31 cellular contexts compared by ENCODE assay signal in genomic region chr9:32873546-32873945, GRCh38.
"Had no signal": no experiment of that assay in that cellular context is flagged by ENCODE, and none has a peak within 500 bp of the region (broad histone marks: within the 10 kb centered on the region; RNA-seq: fewer than 3 reads in every experiment).

No MANE protein-coding gene starts in this region.

- H3K9me3 ChIP-seq: ascending aorta, breast epithelium, colonic mucosa, esophagus squamous epithelium had no signal

- H3K9me3 Mint-ChIP-seq: activated CD4-positive, alpha-beta memory T cell treated with anti-CD3 and anti-CD28 coated beads, Interleukin-2, amount 10 ng/mL, durations not matched to agents 7 days and 5 days; activated CD4-positive, alpha-beta T cell treated with anti-CD3 and anti-CD28 coated beads, Interleukin-2, amount 10 ng/mL, durations not matched to agents 24 days and 14 days; activated naive CD4-positive, alpha-beta T cell treated with anti-CD3 and anti-CD28 coated beads, Interleukin-2, amount 10 ng/mL, durations not matched to agents 7 days and 5 days; activated naive CD4-positive, alpha-beta T cell treated with anti-CD3 and anti-CD28 coated beads, Interleukin-2, amount 50 U/mL, for 72 hours; activated naive CD8-positive, alpha-beta T cell treated with anti-CD3 and anti-CD28 coated beads, Interleukin-2, amount 10 ng/mL, durations not matched to agents 7 days and 5 days; activated T-cell treated with anti-CD3 and anti-CD28 coated beads, Interleukin-2, amount 50 U/mL, for 24 hours; activated T-cell treated with anti-CD3 and anti-CD28 coated beads, Interleukin-2, amount 50 U/mL, for 72 hours; brain; T-helper 2 cell treated with Interferon-gamma antibody and Interleukin-4, amounts not matched to agents 5 μg/mL and 100 μg/mL, for 36 hours had no signal

- H3K4me3 Mint-ChIP-seq: activated CD4-positive, alpha-beta memory T cell treated with anti-CD3 and anti-CD28 coated beads, Interleukin-2, amount 10 ng/mL, durations not matched to agents 7 days and 5 days; activated CD4-positive, alpha-beta T cell treated with anti-CD3 and anti-CD28 coated beads for 36 hours; activated CD4-positive, alpha-beta T cell treated with anti-CD3 and anti-CD28 coated beads, Interleukin-2, amount 10 ng/mL, durations not matched to agents 24 days and 14 days; activated naive CD4-positive, alpha-beta T cell treated with anti-CD3 and anti-CD28 coated beads, Interleukin-2, amount 10 ng/mL, durations not matched to agents 7 days and 5 days; activated naive CD8-positive, alpha-beta T cell treated with anti-CD3 and anti-CD28 coated beads, Interleukin-2, amount 10 ng/mL, durations not matched to agents 7 days and 5 days; activated T-cell treated with anti-CD3 and anti-CD28 coated beads, Interleukin-2, amount 50 U/mL, for 24 hours; activated T-cell treated with anti-CD3 and anti-CD28 coated beads, Interleukin-2, amount 50 U/mL, for 72 hours; brain; T-helper 17 cell; T-helper 2 cell treated with Interferon-gamma antibody and Interleukin-4, amounts not matched to agents 5 μg/mL and 100 μg/mL, for 36 hours had no signal

- H3K4me1 Mint-ChIP-seq: activated CD4-positive, alpha-beta memory T cell treated with anti-CD3 and anti-CD28 coated beads, Interleukin-2, amount 10 ng/mL, durations not matched to agents 7 days and 5 days; activated CD4-positive, alpha-beta T cell treated with anti-CD3 and anti-CD28 coated beads for 36 hours; brain; T-helper 17 cell had no signal

- ATAC-seq: activated CD4-positive, alpha-beta T cell treated with anti-CD3 and anti-CD28 coated beads for 36 hours; activated naive CD4-positive, alpha-beta T cell treated with anti-CD3 and anti-CD28 coated beads, Interleukin-2, amount 50 U/mL, for 72 hours; activated T-cell treated with anti-CD3 and anti-CD28 coated beads, Interleukin-2, amount 50 U/mL, for 72 hours; T-helper 17 cell had no signal

- H3K36me3 ChIP-seq: ascending aorta, breast epithelium, cardiac muscle cell, colonic mucosa, esophagus squamous epithelium had no signal

- H3K27me3 Mint-ChIP-seq: activated CD4-positive, alpha-beta memory T cell treated with anti-CD3 and anti-CD28 coated beads, Interleukin-2, amount 10 ng/mL, durations not matched to agents 7 days and 5 days; activated CD4-positive, alpha-beta T cell treated with anti-CD3 and anti-CD28 coated beads for 36 hours; activated naive CD8-positive, alpha-beta T cell treated with anti-CD3 and anti-CD28 coated beads, Interleukin-2, amount 10 ng/mL, durations not matched to agents 7 days and 5 days; activated T-cell treated with anti-CD3 and anti-CD28 coated beads, Interleukin-2, amount 50 U/mL, for 24 hours had no signal

- H3K27ac Mint-ChIP-seq: activated CD4-positive, alpha-beta memory T cell treated with anti-CD3 and anti-CD28 coated beads, Interleukin-2, amount 10 ng/mL, durations not matched to agents 7 days and 5 days; activated CD4-positive, alpha-beta T cell treated with anti-CD3 and anti-CD28 coated beads for 36 hours; activated CD4-positive, alpha-beta T cell treated with anti-CD3 and anti-CD28 coated beads, Interleukin-2, amount 10 ng/mL, durations not matched to agents 24 days and 14 days; activated naive CD4-positive, alpha-beta T cell treated with anti-CD3 and anti-CD28 coated beads, Interleukin-2, amount 10 ng/mL, durations not matched to agents 7 days and 5 days; activated naive CD4-positive, alpha-beta T cell treated with anti-CD3 and anti-CD28 coated beads, Interleukin-2, amount 50 U/mL, for 72 hours; activated naive CD8-positive, alpha-beta T cell treated with anti-CD3 and anti-CD28 coated beads, Interleukin-2, amount 10 ng/mL, durations not matched to agents 7 days and 5 days; activated T-cell treated with anti-CD3 and anti-CD28 coated beads, Interleukin-2, amount 50 U/mL, for 24 hours; activated T-cell treated with anti-CD3 and anti-CD28 coated beads, Interleukin-2, amount 50 U/mL, for 72 hours; brain; T-helper 17 cell; T-helper 2 cell treated with Interferon-gamma antibody and Interleukin-4, amounts not matched to agents 5 μg/mL and 100 μg/mL, for 36 hours had no signal

- H3K27ac ChIP-seq: ascending aorta, breast epithelium, cardiac muscle cell, colonic mucosa, epithelial cell of prostate, esophagus squamous epithelium had no signal

- DNase-seq: activated CD4-positive, alpha-beta memory T cell treated with anti-CD3 and anti-CD28 coated beads, Interleukin-2, amount 10 ng/mL, durations not matched to agents 7 days and 5 days; activated CD4-positive, alpha-beta T cell treated with anti-CD3 and anti-CD28 coated beads for 36 hours; activated CD4-positive, alpha-beta T cell treated with anti-CD3 and anti-CD28 coated beads, Interleukin-2, amount 10 ng/mL, durations not matched to agents 24 days and 14 days; activated CD4-positive, alpha-beta T cell treated with anti-CD3 and anti-CD28 coated beads, Interleukin-2, amount 50 U/mL, for 4 hours; activated CD4-positive, CD25-positive, alpha-beta regulatory T cell; activated CD4-positive, CD25-positive, alpha-beta regulatory T cell treated with anti-CD3 and anti-CD28 coated beads, Interleukin-2, amount 50 U/mL, for 72 hours; activated CD8-positive, alpha-beta memory T cell treated with anti-CD3 and anti-CD28 coated beads, Interleukin-2, amount 50 U/mL, for 48 hours; activated gamma-delta T cell; activated naive CD4-positive, alpha-beta T cell; activated naive CD4-positive, alpha-beta T cell treated with anti-CD3 and anti-CD28 coated beads, Interleukin-2, amount 10 ng/mL, durations not matched to agents 7 days and 5 days; activated naive CD8-positive, alpha-beta T cell treated with anti-CD3 and anti-CD28 coated beads, Interleukin-2, amount 10 ng/mL, durations not matched to agents 7 days and 5 days; activated T-cell treated with anti-CD3 and anti-CD28 coated beads for 4 hours; activated T-cell treated with anti-CD3 and anti-CD28 coated beads, Interleukin-2, amount 50 U/mL, for 24 hours; activated T-cell treated with anti-CD3 and anti-CD28 coated beads, Interleukin-2, amount 50 U/mL, for 72 hours; central memory CD4-positive, alpha-beta T cell; cerebellar nuclear complex; colonic mucosa; effector CD8-positive, alpha-beta T cell; esophagus squamous epithelium; foreskin fibroblast; head of caudate nucleus; T-helper 1 cell; T-helper 17 cell; T1000 had no signal

- H3K36me3 Mint-ChIP-seq: activated naive CD4-positive, alpha-beta T cell treated with anti-CD3 and anti-CD28 coated beads, Interleukin-2, amount 10 ng/mL, durations not matched to agents 7 days and 5 days; activated naive CD4-positive, alpha-beta T cell treated with anti-CD3 and anti-CD28 coated beads, Interleukin-2, amount 50 U/mL, for 72 hours; activated naive CD8-positive, alpha-beta T cell treated with anti-CD3 and anti-CD28 coated beads, Interleukin-2, amount 10 ng/mL, durations not matched to agents 7 days and 5 days; brain had no signal

- H3K4me3 ChIP-seq: ascending aorta, breast epithelium, cardiac muscle cell, colonic mucosa, esophagus squamous epithelium had no signal

- H3K4me1 ChIP-seq: ascending aorta, breast epithelium, colonic mucosa, esophagus squamous epithelium had no signal

- H3K27me3 ChIP-seq: ascending aorta, breast epithelium, cardiac muscle cell, colonic mucosa, esophagus squamous epithelium had no signal
